10 cellular contexts compared by ENCODE assay signal in the genomic region with DNA sequence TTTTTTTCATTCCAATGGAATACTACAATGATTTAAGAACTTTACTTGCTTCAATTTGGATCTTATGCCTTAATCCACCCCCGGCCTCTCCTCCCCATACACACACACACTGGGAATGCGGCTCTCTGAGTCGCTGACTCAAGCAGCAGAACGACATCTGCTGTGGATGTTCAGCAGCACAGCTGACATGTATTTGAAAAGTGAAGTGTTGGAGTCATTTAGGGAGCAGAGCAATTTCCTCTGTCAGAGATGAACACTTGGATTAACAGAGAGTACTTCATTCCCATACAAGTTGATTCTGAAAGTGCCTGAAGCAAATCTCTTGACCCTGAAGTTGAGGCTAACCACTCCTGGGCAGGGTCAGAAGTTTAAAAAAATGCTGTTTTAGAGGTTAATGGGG. TPM values are rescaled to one million over a fixed set of nuclear protein-coding genes. Genes with fewer than 3 reads are reported as not detected.
DNase-seq lines count a peak whose midpoint lies in the region; ATAC-seq and TF ChIP-seq lines count a peak whose summit lies in the region.
"Had no signal": no experiment of that assay in that cellular context is flagged by ENCODE, and none has a peak within 500 bp of the region (broad histone marks: within the 10 kb centered on the region; RNA-seq: fewer than 3 reads in every experiment).

No MANE protein-coding gene starts in this region.

- no peaks in the 10 kb centered on the region for H3K4me1 ChIP-seq in Panc1 (ENCODE audit: control insufficient read depth, insufficient read depth, low read length)

- no peaks in the 10 kb centered on the region for H3K27me3 ChIP-seq in Panc1 (ENCODE audit: control insufficient read depth, insufficient read depth, low read length)
- H3K27me3 ChIP-seq in CD4-positive, alpha-beta T cell (ENCODE audit: control insufficient read depth, insufficient read depth, low read length), result peaks cover 17% of the 10 kb centered on the region

- H3K36me3 Mint-ChIP-seq in CD4-positive, alpha-beta T cell (ENCODE audit: low read depth), result no peaks in the 10 kb centered on the region
- no peaks in the 10 kb centered on the region for H3K36me3 Mint-ChIP-seq in activated CD4-positive, alpha-beta memory T cell treated with anti-CD3 and anti-CD28 coated beads, Interleukin-2, amount 10 ng/mL, durations not matched to agents 7 days and 5 days (ENCODE audit: low read depth)
- H3K36me3 Mint-ChIP-seq: naive thymus-derived CD4-positive, alpha-beta T cell had no signal

- POLR2A ChIA-PET in Panc1 (lab: Charles Lee), result no interaction called here
- POLR2A ChIA-PET in CD4-positive, alpha-beta T cell (lab: Charles Lee), result no interaction called here
- POLR2A ChIA-PET in activated CD4-positive, alpha-beta memory T cell treated with anti-CD3 and anti-CD28 coated beads, Interleukin-2, amount 10 ng/mL, durations not matched to agents 7 days and 5 days (lab: Charles Lee), result no interaction called here

- ATAC-seq in Panc1, result peak; percentile 85
- ATAC-seq in omental fat pad (ENCODE audit: low FRiP score), result peak; percentile 80
- no peak for ATAC-seq in CD4-positive, alpha-beta T cell (ENCODE audit: poor library complexity)
- ATAC-seq: naive thymus-derived CD4-positive, alpha-beta T cell had no signal

- CTCF ChIA-PET in Panc1 (lab: Charles Lee), result interaction anchor here (1.4 kb wide), 1 partner anchor 102 kb away, joined by 6 read pairs; no protein-coding TSS in a partner anchor
- CTCF ChIA-PET in CD4-positive, alpha-beta T cell (lab: Charles Lee), result no interaction called here
- CTCF ChIA-PET in activated CD4-positive, alpha-beta memory T cell treated with anti-CD3 and anti-CD28 coated beads, Interleukin-2, amount 10 ng/mL, durations not matched to agents 7 days and 5 days (lab: Charles Lee), result no interaction called here

- H3K36me3 ChIP-seq in Panc1 (ENCODE audit: control insufficient read depth, insufficient read depth, low read length), result no peaks in the 10 kb centered on the region

- no peaks in the 10 kb centered on the region for H3K9me3 Mint-ChIP-seq in CD4-positive, alpha-beta T cell
- no peaks in the 10 kb centered on the region for H3K9me3 Mint-ChIP-seq in activated CD4-positive, alpha-beta memory T cell treated with anti-CD3 and anti-CD28 coated beads, Interleukin-2, amount 10 ng/mL, durations not matched to agents 7 days and 5 days

- no TSS peak for BruUV-seq in Panc1 (replicated peaks; lab: Mats Ljungman, UMichigan)

- peaks cover 9% of the 10 kb centered on the region for H3K27me3 Mint-ChIP-seq in CD4-positive, alpha-beta T cell
- H3K27me3 Mint-ChIP-seq in activated CD4-positive, alpha-beta memory T cell treated with anti-CD3 and anti-CD28 coated beads, Interleukin-2, amount 10 ng/mL, durations not matched to agents 7 days and 5 days, result peaks cover 69% of the 10 kb centered on the region

- H3K4me3 Mint-ChIP-seq in CD4-positive, alpha-beta T cell, result no peak overlapping the region
- no peak overlapping the region for H3K4me3 Mint-ChIP-seq in activated CD4-positive, alpha-beta memory T cell treated with anti-CD3 and anti-CD28 coated beads, Interleukin-2, amount 10 ng/mL, durations not matched to agents 7 days and 5 days
- H3K4me3 Mint-ChIP-seq: naive thymus-derived CD4-positive, alpha-beta T cell had no signal

- TF ChIP-seq CTCF in Panc1 (IDR thresholded peaks at IDR 0.05), result peak; percentile 45
- TF ChIP-seq CTCF in fibroblast of the aortic adventitia (IDR thresholded peaks at IDR 0.05; ENCODE audit: insufficient read depth, low read length), result peak; percentile 54
- no peak for TF ChIP-seq CTCF in omental fat pad (IDR thresholded peaks at IDR 0.05)
- TF ChIP-seq CTCF in GM10266 (IDR thresholded peaks at IDR 0.05; ENCODE audit: control insufficient read depth, insufficient read depth, low read depth, missing control alignments), result no peak
- TF ChIP-seq CTCF in CD4-positive, alpha-beta T cell (IDR thresholded peaks at IDR 0.05), result no peak
- TF ChIP-seq CTCF in GM13976 (IDR thresholded peaks at IDR 0.05; ENCODE audit: borderline replicate concordance, control extremely low read depth, extremely low read depth, insufficient read depth, missing control alignments), result no peak

- intact Hi-C loops in Panc1 (cut with micrococcal nuclease; ENCODE audit: unreplicated experiment), result no loop called here
- intact Hi-C loops in CD4-positive, alpha-beta T cell (cut with DNase I, micrococcal nuclease), result no loop called here

- in situ Hi-C loops in Panc1 (cut with HindIII; ENCODE audit: low pct_unique_long_range_greater_than_20kb, low sequenced_read_pairs), result no loop called here
- in situ Hi-C loops in GM13976 (cut with MboI; ENCODE audit: low sequenced_read_pairs, unreplicated experiment), result no loop called here

- H3K4me3 ChIP-seq in Panc1 (ENCODE audit: low read depth in 2 of 2, low read length in 2 of 2), result no peak overlapping the region
- H3K4me3 ChIP-seq in fibroblast of the aortic adventitia (ENCODE audit: low read depth, low read length), result no peak overlapping the region

- H3K27ac ChIP-seq in Panc1 (ENCODE audit: low read length), result no peak overlapping the region
- H3K27ac ChIP-seq in CD4-positive, alpha-beta T cell (ENCODE audit: low read depth, low read length), result no peak overlapping the region

- DNase-seq in DMS 273 (lab: John Stamatoyannopoulos, UW; ENCODE audit: unreplicated experiment) (peak; percentile 83), Panc1 (ENCODE audit: low read depth, low spot score) (no peak), fibroblast of the aortic adventitia (ENCODE audit: low read depth) (peak; percentile 82), omental fat pad (ENCODE audit: low spot score) (no peak), GM10266 (ENCODE audit: extremely low spot score) (no peak), GM13976 (ENCODE audit: low spot score) (no peak)
- no peak for DNase-seq in CD4-positive, alpha-beta T cell
- DNase-seq in activated CD4-positive, alpha-beta memory T cell treated with anti-CD3 and anti-CD28 coated beads, Interleukin-2, amount 10 ng/mL, durations not matched to agents 7 days and 5 days, result no peak
- DNase-seq: naive thymus-derived CD4-positive, alpha-beta T cell had no signal

- H3K27ac Mint-ChIP-seq in CD4-positive, alpha-beta T cell, result no peak overlapping the region
- H3K27ac Mint-ChIP-seq in activated CD4-positive, alpha-beta memory T cell treated with anti-CD3 and anti-CD28 coated beads, Interleukin-2, amount 10 ng/mL, durations not matched to agents 7 days and 5 days, result no peak overlapping the region
- H3K27ac Mint-ChIP-seq: naive thymus-derived CD4-positive, alpha-beta T cell had no signal

- H3K9me3 ChIP-seq in Panc1 (ENCODE audit: control insufficient read depth, insufficient read depth, low read depth, low read length), result no peaks in the 10 kb centered on the region
- H3K9me3 ChIP-seq in CD4-positive, alpha-beta T cell (ENCODE audit: control insufficient read depth, low read length), result no peaks in the 10 kb centered on the region

- H3K4me1 Mint-ChIP-seq in CD4-positive, alpha-beta T cell (ENCODE audit: low read depth), result peaks cover 15% of the 10 kb centered on the region
- H3K4me1 Mint-ChIP-seq in activated CD4-positive, alpha-beta memory T cell treated with anti-CD3 and anti-CD28 coated beads, Interleukin-2, amount 10 ng/mL, durations not matched to agents 7 days and 5 days, result peaks cover 30% of the 10 kb centered on the region

RNA-seq across cellular contexts. Expression of a gene that starts 27.9 kb away (rescaled TPM):
- 11.9 TPM for total RNA-seq in Panc1 (2021; ENCODE audit: unreplicated experiment)
- polyA plus RNA-seq in Panc1 (2012; ENCODE audit: insufficient read length), result 7.5 TPM
- total RNA-seq in fibroblast of the aortic adventitia (ENCODE audit: low replicate concordance), result 306 and 904 TPM in 2 replicates
- 100 to 1,000 TPM; 189 to 459 (median 376) TPM for total RNA-seq in omental fat pad
- total RNA-seq in CD4-positive, alpha-beta T cell, result not detected
- total RNA-seq in activated CD4-positive, alpha-beta memory T cell treated with anti-CD3 and anti-CD28 coated beads, Interleukin-2, amount 10 ng/mL, durations not matched to agents 7 days and 5 days, result not detected
- total RNA-seq: naive thymus-derived CD4-positive, alpha-beta T cell; T-helper 2 cell treated with Interferon-gamma antibody and Interleukin-4, amounts not matched to agents 100 ng/mL and 5 ng/mL, for 36 hours had no signal
- polyA plus RNA-seq: naive thymus-derived CD4-positive, alpha-beta T cell had no signal

Comparison
In these comparisons a context has a peak if more than half of its experiments do, and no peak if none do; other contexts are left out.
1. DNase-seq: peak in DMS 273 (single experiment) and fibroblast of the aortic adventitia (single experiment); none in Panc1 (single experiment), omental fat pad (single experiment), GM10266 (single experiment), CD4-positive, alpha-beta T cell (0 of 10), GM13976 (single experiment) and activated CD4-positive, alpha-beta memory T cell treated with anti-CD3 and anti-CD28 coated beads, Interleukin-2, amount 10 ng/mL, durations not matched to agents 7 days and 5 days (single experiment).
2. CTCF ChIP-seq: peak in Panc1 (single experiment) and fibroblast of the aortic adventitia (single experiment); none in omental fat pad (0 of 3), GM10266 (single experiment), CD4-positive, alpha-beta T cell (single experiment) and GM13976 (single experiment).
3. RNA of a gene that starts 27.9 kb away (total RNA-seq): 189 to 459 TPM in omental fat pad and 306 to 904 TPM in fibroblast of the aortic adventitia; 11.9 TPM in Panc1 (single experiment), not detected in CD4-positive, alpha-beta T cell and not detected in activated CD4-positive, alpha-beta memory T cell treated with anti-CD3 and anti-CD28 coated beads, Interleukin-2, amount 10 ng/mL, durations not matched to agents 7 days and 5 days; every median in the first group is over 10 times any median in the second.